ENCODE assay signal across 10 cellular contexts in the genomic region with DNA sequence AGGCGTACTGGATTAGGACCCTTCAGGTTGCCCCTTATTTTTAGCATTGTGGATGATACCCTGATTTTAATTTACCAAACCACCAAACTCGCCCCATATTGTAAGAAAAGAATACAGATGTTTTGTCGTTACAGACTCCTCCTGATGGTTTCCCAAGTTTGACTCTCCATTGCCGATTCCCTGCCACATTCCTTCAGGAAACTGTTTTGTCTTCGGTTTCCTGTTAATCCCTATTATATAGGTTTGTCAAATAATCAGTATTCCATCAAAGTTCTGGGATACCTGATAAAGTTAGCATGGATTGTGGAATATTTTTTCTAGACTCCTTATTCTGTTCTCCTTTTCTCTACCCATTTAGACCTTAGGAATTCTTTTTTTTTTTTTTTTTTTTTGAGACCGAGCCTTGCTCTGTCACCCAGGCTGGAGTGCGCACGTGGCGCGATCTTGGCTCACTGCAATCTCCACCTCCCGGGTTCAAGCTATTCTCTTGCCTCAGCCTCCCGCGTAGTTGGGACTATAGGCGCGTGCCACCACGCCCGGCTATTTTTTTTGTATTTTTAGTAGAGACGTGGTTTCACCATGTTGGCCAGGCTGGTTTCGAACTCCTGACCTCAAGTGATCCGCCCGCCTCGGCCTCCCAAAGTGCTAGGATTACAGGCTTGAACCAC. TPM values are rescaled to one million over a fixed set of nuclear protein-coding genes. Genes with fewer than 3 reads are reported as not detected.
DNase-seq lines count a peak whose midpoint lies in the region; ATAC-seq and TF ChIP-seq lines count a peak whose summit lies in the region.
"Not testable (repeated sequence)": the region's sequence is repeated elsewhere in the genome, so short reads cannot be mapped to it uniquely, and the experiment has no call there.
"Had no signal": no experiment of that assay in that cellular context is flagged by ENCODE, and none has a peak within 500 bp of the region (broad histone marks: within the 10 kb centered on the region; RNA-seq: fewer than 3 reads in every experiment).

No MANE protein-coding gene starts in this region.

- ATAC-seq in CD8-positive, alpha-beta T cell; left lung: not testable (repeated sequence)

- peak overlapping the region; percentile 79 for H3K27ac ChIP-seq in CD8-positive, alpha-beta T cell (ENCODE audit: low read depth, low read length)
- H3K27ac ChIP-seq in angular gyrus (ENCODE audit: low read depth, low read length): peak overlapping the region; percentile 91
- H3K27ac ChIP-seq in epithelial cell of prostate: peak overlapping the region; percentile 70
- H3K27ac ChIP-seq in left lung: peak overlapping the region; percentile 88
- not testable (repeated sequence) for H3K27ac ChIP-seq in thymus (ENCODE audit: low read depth)

- peak overlapping the region; percentile 97 for H3K4me3 Mint-ChIP-seq in CD8-positive, alpha-beta T cell
- peak overlapping the region; percentile 90 for H3K4me3 Mint-ChIP-seq in T-helper 2 cell treated with Interferon-gamma antibody and Interleukin-4, amounts not matched to agents 5 μg/mL and 100 μg/mL, for 36 hours
- peak overlapping the region; percentile 99 for H3K4me3 Mint-ChIP-seq in osteocyte (ENCODE audit: unreplicated experiment)

- H3K27me3 Mint-ChIP-seq in CD8-positive, alpha-beta T cell (ENCODE audit: low read depth); T-helper 2 cell treated with Interferon-gamma antibody and Interleukin-4, amounts not matched to agents 5 μg/mL and 100 μg/mL, for 36 hours (ENCODE audit: low read depth); osteocyte (ENCODE audit: unreplicated experiment): not testable (repeated sequence)

- not testable (repeated sequence) for H3K36me3 ChIP-seq in CD8-positive, alpha-beta T cell (ENCODE audit: insufficient read depth, low read length); left lung; thymus (ENCODE audit: control insufficient read depth, insufficient read depth)

- H3K27ac Mint-ChIP-seq in CD8-positive, alpha-beta T cell: peak overlapping the region; percentile 98
- H3K27ac Mint-ChIP-seq in T-helper 2 cell treated with Interferon-gamma antibody and Interleukin-4, amounts not matched to agents 5 μg/mL and 100 μg/mL, for 36 hours: peak overlapping the region; percentile 94
- peak overlapping the region; percentile 99 for H3K27ac Mint-ChIP-seq in osteocyte (ENCODE audit: unreplicated experiment)

- POLR2A ChIA-PET in CD8-positive, alpha-beta T cell (lab: Charles Lee): interaction anchor here (0.7 to 2.8 kb wide), 14 partner anchors 7 to 173 kb away, joined by 3 to 28 read pairs (median 3); a partner anchor contains a TSS

- not testable (repeated sequence) for H3K9me3 Mint-ChIP-seq in CD8-positive, alpha-beta T cell; T-helper 2 cell treated with Interferon-gamma antibody and Interleukin-4, amounts not matched to agents 5 μg/mL and 100 μg/mL, for 36 hours; osteocyte (ENCODE audit: unreplicated experiment)

- not testable (repeated sequence) for H3K27me3 ChIP-seq in CD8-positive, alpha-beta T cell (ENCODE audit: insufficient read depth, low read length); left lung; thymus (ENCODE audit: control insufficient read depth, insufficient read depth)

- H3K4me1 ChIP-seq in CD8-positive, alpha-beta T cell (ENCODE audit: insufficient read depth, low read length): peaks cover 21% of the 10 kb centered on the region
- H3K4me1 ChIP-seq in left lung: peaks cover 10 to 67% of the 10 kb centered on the region in 2 donors
- not testable (repeated sequence) for H3K4me1 ChIP-seq in thymus (ENCODE audit: control insufficient read depth, insufficient read depth, low read length)

- peaks cover 18% of the 10 kb centered on the region for H3K36me3 Mint-ChIP-seq in CD8-positive, alpha-beta T cell
- H3K36me3 Mint-ChIP-seq in T-helper 2 cell treated with Interferon-gamma antibody and Interleukin-4, amounts not matched to agents 5 μg/mL and 100 μg/mL, for 36 hours (ENCODE audit: low read depth); osteocyte (ENCODE audit: unreplicated experiment): not testable (repeated sequence)

- WGBS in thymus: 64% methylated on average over 22 of the region's 22 CpGs

- TF ChIP-seq RAD21 in Ishikawa (IDR thresholded peaks at IDR 0.05; ENCODE audit: low read depth): not testable (repeated sequence)

- DNase-seq in CD8-positive, alpha-beta T cell; T-helper 2 cell treated with Interferon-gamma antibody and Interleukin-4, amounts not matched to agents 5 μg/mL and 100 μg/mL, for 36 hours (ENCODE audit: low spot score); epithelial cell of prostate (ENCODE audit: low read depth, low spot score); left lung; osteocyte (ENCODE audit: extremely low spot score, unreplicated experiment): not testable (repeated sequence)

- intact Hi-C loops in CD8-positive, alpha-beta T cell (cut with DNase I, micrococcal nuclease): loop anchor here (1.0 to 2.0 kb wide), 4 partner anchors 34 to 74 kb away; a partner anchor contains a TSS
- intact Hi-C loops in left lung (cut with DNase I): not testable (repeated sequence)

- CTCF ChIA-PET in CD8-positive, alpha-beta T cell (lab: Charles Lee): interaction anchor here (0.6 to 4.0 kb wide), 18 partner anchors 9 to 171 kb away, joined by 3 to 42 read pairs (median 4); a partner anchor contains a TSS

- H3K4me1 Mint-ChIP-seq in CD8-positive, alpha-beta T cell (ENCODE audit: low read depth): peaks cover 42% of the 10 kb centered on the region
- peaks cover 32% of the 10 kb centered on the region for H3K4me1 Mint-ChIP-seq in T-helper 2 cell treated with Interferon-gamma antibody and Interleukin-4, amounts not matched to agents 5 μg/mL and 100 μg/mL, for 36 hours (ENCODE audit: low read depth)
- H3K4me1 Mint-ChIP-seq in osteocyte (ENCODE audit: unreplicated experiment): peaks cover 42% of the 10 kb centered on the region

- H3K9me3 ChIP-seq in CD8-positive, alpha-beta T cell (ENCODE audit: low read length); left lung; thymus (ENCODE audit: control insufficient read depth): not testable (repeated sequence)

- TF ChIP-seq CTCF in CD8-positive, alpha-beta T cell (IDR thresholded peaks at IDR 0.05); left lung (IDR thresholded peaks at IDR 0.05); osteocyte (IDR thresholded peaks at IDR 0.05): not testable (repeated sequence)

- peak overlapping the region; percentile 81 for H3K4me3 ChIP-seq in CD8-positive, alpha-beta T cell (ENCODE audit: low read depth, low read length)
- H3K4me3 ChIP-seq in left lung: peak overlapping the region; percentile 71 to 87
- H3K4me3 ChIP-seq in thymus (ENCODE audit: low read length): peak overlapping the region; percentile 73

- not testable (repeated sequence) for TF ChIP-seq EP300 in Ishikawa (IDR thresholded peaks at IDR 0.05; ENCODE audit: borderline replicate concordance)

TF ChIP-seq in Ishikawa, 13 proteins besides CTCF, POLR2A, EP300 and RAD21:
- TF ChIP-seq, protein P1, sequence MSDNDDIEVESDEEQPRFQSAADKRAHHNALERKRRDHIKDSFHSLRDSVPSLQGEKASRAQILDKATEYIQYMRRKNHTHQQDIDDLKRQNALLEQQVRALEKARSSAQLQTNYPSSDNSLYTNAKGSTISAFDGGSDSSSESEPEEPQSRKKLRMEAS (IDR thresholded peaks at IDR 0.05): peak; percentile 32; the same call in 1 of the 2 replicates
- TF ChIP-seq, protein P2, sequence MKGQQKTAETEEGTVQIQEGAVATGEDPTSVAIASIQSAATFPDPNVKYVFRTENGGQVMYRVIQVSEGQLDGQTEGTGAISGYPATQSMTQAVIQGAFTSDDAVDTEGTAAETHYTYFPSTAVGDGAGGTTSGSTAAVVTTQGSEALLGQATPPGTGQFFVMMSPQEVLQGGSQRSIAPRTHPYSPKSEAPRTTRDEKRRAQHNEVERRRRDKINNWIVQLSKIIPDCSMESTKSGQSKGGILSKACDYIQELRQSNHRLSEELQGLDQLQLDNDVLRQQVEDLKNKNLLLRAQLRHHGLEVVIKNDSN (IDR thresholded peaks at IDR 0.05): peak; percentile 32; the same call in 1 of the 2 replicates

RNA-seq across cellular contexts. Expression of a gene that starts 0.6 kb away (rescaled TPM):
- total RNA-seq in CD8-positive, alpha-beta T cell: 10 to 100 TPM; 24.1 to 25.2 TPM
- total RNA-seq in left lung (100 to 1,000 TPM; 157 to 184 TPM), osteocyte (126 and 136 TPM in 2 replicates)
- polyA plus RNA-seq in thymus: 94.9 TPM

RNA-seq across cellular contexts. Expression of a gene that starts 24.8 kb away (rescaled TPM):
- not detected for total RNA-seq in CD8-positive, alpha-beta T cell
- total RNA-seq in left lung (10 to 100 TPM in 1 of 2 donors, 1 to 10 TPM in 1; 2.9 to 21.3 TPM), osteocyte (0.30 TPM in 1 of 2 replicates, not detected in the other)
- polyA plus RNA-seq in thymus: 2.8 TPM

RNA-seq across cellular contexts. Expression of a gene that starts 38.7 kb away (rescaled TPM):
- total RNA-seq in CD8-positive, alpha-beta T cell: not detected
- total RNA-seq in left lung: 10 to 100 TPM in 1 of 2 donors, under 1 TPM in 1; 0.99 to 10.3 TPM
- total RNA-seq in osteocyte: not detected in 2 replicates
- 0.62 TPM for polyA plus RNA-seq in thymus
- total RNA-seq: NCI-H460, SK-MEL-5 had no signal

RNA-seq across cellular contexts. Expression of a gene that starts 45.0 kb away (rescaled TPM):
- 1,000 to 10,000 TPM; 1,967 to 1,977 TPM for total RNA-seq in CD8-positive, alpha-beta T cell
- total RNA-seq in left lung (100 to 1,000 TPM; 652 to 783 TPM), osteocyte (792 and 819 TPM in 2 replicates)
- polyA plus RNA-seq in thymus: 1,267 TPM

RNA-seq across cellular contexts. Expression of a gene that starts 45.7 kb away (rescaled TPM):
- total RNA-seq in CD8-positive, alpha-beta T cell: 10 to 100 TPM; 26.1 to 26.7 TPM
- total RNA-seq in left lung: 10 to 100 TPM; 69.8 to 72.2 TPM
- total RNA-seq in osteocyte: 98.1 and 104 TPM in 2 replicates
- 8.4 TPM for polyA plus RNA-seq in thymus
